In the genomic region with DNA sequence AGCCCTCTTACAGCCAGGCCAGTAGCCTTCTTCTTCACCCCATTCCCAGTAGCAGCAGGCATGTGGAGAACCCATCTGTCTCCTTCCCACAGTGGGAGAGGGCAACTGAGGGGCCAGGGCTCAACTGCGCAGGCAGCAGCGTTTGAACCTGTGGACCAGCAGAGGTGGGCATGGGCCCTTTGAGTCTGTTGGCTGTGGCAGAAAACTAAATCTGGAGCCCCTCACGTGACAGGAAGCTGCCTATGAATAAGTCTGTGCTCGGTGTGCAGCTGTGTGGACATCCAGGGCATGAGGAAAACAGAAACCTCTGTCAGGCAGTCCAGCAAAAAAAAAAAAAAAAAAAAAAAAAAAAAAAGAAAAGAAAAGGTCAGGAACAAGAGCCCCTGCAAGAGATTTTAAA, we compare ENCODE assay signal across 8 cellular contexts.
DNase-seq lines count a peak whose midpoint lies in the region; ATAC-seq lines count a peak whose summit lies in the region.

No MANE protein-coding gene starts in this region.

- DNase-seq in DMS53 treated with DMSO at 0.1 percent for 48 hours (lab: John Stamatoyannopoulos, UW; ENCODE audit: unreplicated experiment) (peak; percentile 63), amniotic epithelial cell (ENCODE audit: low read depth) (peak; percentile 48), dedifferentiated amniotic fluid mesenchymal stem cell (ENCODE audit: extremely low spot score) (no peak)
- DNase-seq in activated effector memory CD4-positive, alpha-beta T cell treated with Interleukin-2 at 50 U/mL for 16 hours = no peak
- no peak for DNase-seq in stimulated activated CD4-positive, alpha-beta T cell treated with anti-CD3 and anti-CD28 coated beads, Interleukin-4, amount 100 ng/mL, for 4 hours
- DNase-seq in stimulated activated CD4-positive, alpha-beta T cell treated with anti-CD3 and anti-CD28 coated beads, Interleukin-1b, Interleukin-23, amount 100 ng/mL, for 48 hours = no peak

- ATAC-seq in GM19328 (IDR thresholded peaks at IDR 0.05; ENCODE audit: unreplicated experiment) (peak; percentile 73), HG03196 (IDR thresholded peaks at IDR 0.05; ENCODE audit: unreplicated experiment) (peak; percentile 70)

Comparison
In these comparisons a context has a peak if more than half of its experiments do, and no peak if none do; other contexts are left out.
1. DNase-seq: peak in DMS53 treated with DMSO at 0.1 percent for 48 hours (single experiment) and amniotic epithelial cell (single experiment); none in activated effector memory CD4-positive, alpha-beta T cell treated with Interleukin-2 at 50 U/mL for 16 hours (single experiment), stimulated activated CD4-positive, alpha-beta T cell treated with anti-CD3 and anti-CD28 coated beads, Interleukin-4, amount 100 ng/mL, for 4 hours (0 of 2), dedifferentiated amniotic fluid mesenchymal stem cell (single experiment) and stimulated activated CD4-positive, alpha-beta T cell treated with anti-CD3 and anti-CD28 coated beads, Interleukin-1b, Interleukin-23, amount 100 ng/mL, for 48 hours (single experiment).